ENCODE assay signal across 8 cellular contexts in the genomic region with DNA sequence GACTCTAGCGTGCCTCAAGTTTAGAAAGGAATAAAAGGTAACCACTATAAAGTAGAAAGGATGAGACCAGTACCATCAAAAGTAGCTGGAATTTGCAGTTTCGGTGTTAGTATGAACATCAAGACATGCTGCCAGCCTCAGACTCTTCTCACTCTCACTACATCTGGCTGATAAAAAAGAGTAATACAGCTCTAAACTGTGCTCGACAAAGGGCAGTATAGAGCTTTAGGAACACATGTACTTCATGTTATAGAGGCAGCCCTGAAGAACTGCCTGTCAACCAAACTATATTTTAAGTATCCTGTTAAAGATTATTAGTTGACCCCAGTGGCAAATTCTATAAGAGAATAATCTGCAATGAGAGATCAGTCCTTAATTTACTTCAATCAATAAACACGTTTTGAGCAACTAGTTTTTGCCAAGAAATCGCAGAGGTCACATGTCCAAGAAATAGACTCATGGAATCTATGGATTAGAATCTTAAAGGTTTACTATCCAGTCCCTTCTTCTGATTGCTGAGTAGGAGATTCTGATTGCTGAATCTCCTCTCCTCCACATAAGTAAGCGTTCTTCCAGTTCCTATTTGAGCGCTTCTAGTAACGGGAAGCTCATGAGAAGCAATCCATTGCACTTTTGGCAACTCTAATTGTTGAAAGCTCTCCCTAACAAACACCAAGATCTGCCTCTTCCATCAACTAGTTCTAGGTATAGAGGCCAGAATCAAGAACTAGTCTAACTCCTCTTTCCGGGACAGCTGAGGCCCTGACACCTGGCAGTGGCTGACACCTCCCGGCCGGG. TPM values are rescaled to one million over a fixed set of nuclear protein-coding genes. Genes with fewer than 3 reads are reported as not detected.
DNase-seq lines count a peak whose midpoint lies in the region; ATAC-seq, FAIRE-seq and TF ChIP-seq lines count a peak whose summit lies in the region.

No MANE protein-coding gene starts in this region.

- H2AFZ ChIP-seq in OCI-LY1 (ENCODE audit: low read length): no peak overlapping the region

- H3K9me2 ChIP-seq in OCI-LY1 (ENCODE audit: low read depth, low read length): no peaks in the 10 kb centered on the region

- FAIRE-seq in A549 (lab: Jason Lieb, UNC): no peak

- peaks cover 0 to 29% (median 0%) of the 10 kb centered on the region in 3 donors for H3K36me3 Mint-ChIP-seq in naive thymus-derived CD8-positive, alpha-beta T cell

- 18% methylated on average over 11 of the region's 11 CpGs for WGBS in A549 (ENCODE audit: missing lambda C conversion rate)

- no peaks in the 10 kb centered on the region for H4K20me1 ChIP-seq in OCI-LY1 (ENCODE audit: insufficient read depth, low read length)

- no peak for TF ChIP-seq CTCF in A549 (IDR thresholded peaks at IDR 0.05)
- TF ChIP-seq CTCF in OCI-LY1 (IDR thresholded peaks at IDR 0.05; ENCODE audit: low read length): no peak

- H3K9me3 ChIP-seq in A549 (no peaks in the 10 kb centered on the region), OCI-LY1 (ENCODE audit: low read length) (no peaks in the 10 kb centered on the region), duodenal mucosa (ENCODE audit: control insufficient read depth in 1 of 2, low read length in 2 of 2) (no peaks in the 10 kb centered on the region)

- H3K9ac ChIP-seq in OCI-LY1 (ENCODE audit: low read length): peak overlapping the region; percentile 79
- peak overlapping the region; percentile 70 to 91 for H3K9ac ChIP-seq in duodenal mucosa (ENCODE audit: low read depth in 1 of 2, low read length in 2 of 2)

- H3K4me3 Mint-ChIP-seq in naive thymus-derived CD8-positive, alpha-beta T cell: peak overlapping the region; percentile 89 to 95 (median 92)

- TF ChIP-seq RAD21 in A549 (conservative IDR thresholded peaks at IDR 0.05 in 1 of 2, IDR thresholded peaks at IDR 0.05 in 1 of 2): no peak

- no peak for TF ChIP-seq POLR2A in A549 (IDR thresholded peaks at IDR 0.05; ENCODE audit: low read length)

- TF ChIP-seq EP300 in A549 (IDR thresholded peaks at IDR 0.05): no peak

- no peak; a peak in 2 of 6 replicates for ATAC-seq in A549
- peak; percentile 10 for ATAC-seq in GM18870 (IDR thresholded peaks at IDR 0.05; ENCODE audit: unreplicated experiment)
- no peak for ATAC-seq in naive thymus-derived CD8-positive, alpha-beta T cell
- no peak for ATAC-seq in HG02970 (IDR thresholded peaks at IDR 0.05; ENCODE audit: low FRiP score, unreplicated experiment)

- H3K9me3 Mint-ChIP-seq in naive thymus-derived CD8-positive, alpha-beta T cell: no peaks in the 10 kb centered on the region

- H3F3A ChIP-seq in OCI-LY1 (ENCODE audit: insufficient read depth, low read length): no peaks in the 10 kb centered on the region

- POLR2A ChIA-PET in A549 (lab: Yijun Ruan, JAX): interaction anchor here (0.9 to 1.7 kb wide), 4 partner anchors 17 to 360 kb away, joined by 3 to 9 read pairs (median 4); a partner anchor contains a TSS
- POLR2A ChIA-PET in naive thymus-derived CD8-positive, alpha-beta T cell (lab: Charles Lee): interaction anchor here (0.5 to 3.6 kb wide), 12 partner anchors 12 to 560 kb away, joined by 3 to 32 read pairs (median 4); a partner anchor contains a TSS

- H3K27me3 Mint-ChIP-seq in naive thymus-derived CD8-positive, alpha-beta T cell: peaks cover 0 to 5% (median under 1%) of the 10 kb centered on the region in 5 donors

- H3K27ac Mint-ChIP-seq in naive thymus-derived CD8-positive, alpha-beta T cell: peak overlapping the region; percentile 90 to 98 (median 94)

- H3K4me1 Mint-ChIP-seq in naive thymus-derived CD8-positive, alpha-beta T cell: peaks cover 33 to 65% (median 58%) of the 10 kb centered on the region in 4 donors

- H3K4me2 ChIP-seq in A549 (peak overlapping the region; percentile 91), OCI-LY1 (ENCODE audit: low read length) (peak overlapping the region; percentile 86)

- H3K4me3 ChIP-seq in A549 (peak overlapping the region; percentile 73), OCI-LY1 (ENCODE audit: low read depth, low read length, poor library complexity, severe bottlenecking) (peak overlapping the region; percentile 79), duodenal mucosa (ENCODE audit: low read depth in 1 of 2, low read length in 2 of 2) (peak overlapping the region; percentile 84 to 86)

- DNase-seq in A549 (ENCODE audit: low read depth in 1 of 2, low spot score in 1 of 2): no peak
- DNase-seq in naive thymus-derived CD8-positive, alpha-beta T cell: peak in 1 of 10 donors; percentile 6
- no peak for DNase-seq in effector CD8-positive, alpha-beta T cell (lab: John Stamatoyannopoulos, UW)
- DNase-seq in stimulated activated CD4-positive, alpha-beta T cell treated with anti-CD3 and anti-CD28 coated beads, Interleukin-12 subunit alpha, Interleukin-12 subunit beta, amount 100 ng/mL, for 4 hours: no peak

- peaks cover 34% of the 10 kb centered on the region for H3K79me2 ChIP-seq in OCI-LY1 (ENCODE audit: insufficient read depth, low read length)

- CTCF ChIA-PET in A549 (lab: Yijun Ruan, JAX): interaction anchor here (0.9 to 11.8 kb wide), 4 partner anchors 15 to 205 kb away, joined by 3 to 98 read pairs (median 4); no protein-coding TSS in a partner anchor

- no peaks in the 10 kb centered on the region for H3K27me3 ChIP-seq in OCI-LY1 (ENCODE audit: insufficient read depth, low read length)
- H3K27me3 ChIP-seq in duodenal mucosa (ENCODE audit: control insufficient read depth in 1 of 2, insufficient read depth in 2 of 2, low read length in 2 of 2): no peaks in the 10 kb centered on the region

- peaks cover 33% of the 10 kb centered on the region for H3K4me1 ChIP-seq in A549
- H3K4me1 ChIP-seq in OCI-LY1 (ENCODE audit: insufficient read depth, low read length, severe bottlenecking): peaks cover 49% of the 10 kb centered on the region
- H3K4me1 ChIP-seq in duodenal mucosa (ENCODE audit: control insufficient read depth in 1 of 2, insufficient read depth in 2 of 2, low read length in 2 of 2): peaks cover 20 to 32% of the 10 kb centered on the region in 2 donors

- peaks cover 17% of the 10 kb centered on the region; the same call in 1 of the 2 replicates for H3K36me3 ChIP-seq in OCI-LY1 (ENCODE audit: insufficient read depth, low read length)
- H3K36me3 ChIP-seq in duodenal mucosa (ENCODE audit: control insufficient read depth in 1 of 2, insufficient read depth in 2 of 2, low read length in 2 of 2): peaks cover 3 to 4% of the 10 kb centered on the region in 2 donors

- peak overlapping the region; percentile 89 to 98 for H3K27ac ChIP-seq in A549
- peak overlapping the region; percentile 59 for H3K27ac ChIP-seq in OCI-LY1 (ENCODE audit: low read depth, low read length, poor library complexity, severe bottlenecking)
- H3K27ac ChIP-seq in duodenal mucosa (ENCODE audit: low read depth, low read length): peak overlapping the region; percentile 86

TF ChIP-seq in A549, 52 proteins besides CTCF, POLR2A, EP300 and RAD21 (continues in another document):
- TF ChIP-seq SREBF2 (IDR thresholded peaks at IDR 0.05) (no peak), BHLHE40 (IDR thresholded peaks at IDR 0.05; ENCODE audit: low read depth, low read length) (no peak), RNF2 (IDR thresholded peaks at IDR 0.05; ENCODE audit: borderline replicate concordance, low read depth) (no peak), ZSCAN20 (CRISPR knock-in tag; IDR thresholded peaks at IDR 0.05) (no peak), ZNF302 (CRISPR knock-in tag; IDR thresholded peaks at IDR 0.05) (no peak), HDAC2 (IDR thresholded peaks at IDR 0.05) (no peak), MYC (IDR thresholded peaks at IDR 0.05; ENCODE audit: borderline replicate concordance, low read length) (no peak), HEYL (CRISPR knock-in tag; IDR thresholded peaks at IDR 0.05) (no peak), NR3C1 (IDR thresholded peaks at IDR 0.05) (no peak), NFE2L2 (conservative IDR thresholded peaks at IDR 0.05; ENCODE audit: low read length) (no peak), EHF (CRISPR knock-in tag; IDR thresholded peaks at IDR 0.05) (no peak), ZC3H11A (IDR thresholded peaks at IDR 0.05) (no peak), NPAS2 (CRISPR knock-in tag; IDR thresholded peaks at IDR 0.05; ENCODE audit: borderline replicate concordance) (no peak)
- TF ChIP-seq, protein P1, sequence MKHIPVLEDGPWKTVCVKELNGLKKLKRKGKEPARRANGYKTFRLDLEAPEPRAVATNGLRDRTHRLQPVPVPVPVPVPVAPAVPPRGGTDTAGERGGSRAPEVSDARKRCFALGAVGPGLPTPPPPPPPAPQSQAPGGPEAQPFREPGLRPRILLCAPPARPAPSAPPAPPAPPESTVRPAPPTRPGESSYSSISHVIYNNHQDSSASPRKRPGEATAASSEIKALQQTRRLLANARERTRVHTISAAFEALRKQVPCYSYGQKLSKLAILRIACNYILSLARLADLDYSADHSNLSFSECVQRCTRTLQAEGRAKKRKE (CRISPR knock-in tag; IDR thresholded peaks at IDR 0.05; ENCODE audit: low read depth): no peak
- TF ChIP-seq, protein P2, sequence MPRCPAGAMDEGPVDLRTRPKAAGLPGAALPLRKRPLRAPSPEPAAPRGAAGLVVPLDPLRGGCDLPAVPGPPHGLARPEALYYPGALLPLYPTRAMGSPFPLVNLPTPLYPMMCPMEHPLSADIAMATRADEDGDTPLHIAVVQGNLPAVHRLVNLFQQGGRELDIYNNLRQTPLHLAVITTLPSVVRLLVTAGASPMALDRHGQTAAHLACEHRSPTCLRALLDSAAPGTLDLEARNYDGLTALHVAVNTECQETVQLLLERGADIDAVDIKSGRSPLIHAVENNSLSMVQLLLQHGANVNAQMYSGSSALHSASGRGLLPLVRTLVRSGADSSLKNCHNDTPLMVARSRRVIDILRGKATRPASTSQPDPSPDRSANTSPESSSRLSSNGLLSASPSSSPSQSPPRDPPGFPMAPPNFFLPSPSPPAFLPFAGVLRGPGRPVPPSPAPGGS (IDR thresholded peaks at IDR 0.05): no peak
- TF ChIP-seq, protein P3, sequence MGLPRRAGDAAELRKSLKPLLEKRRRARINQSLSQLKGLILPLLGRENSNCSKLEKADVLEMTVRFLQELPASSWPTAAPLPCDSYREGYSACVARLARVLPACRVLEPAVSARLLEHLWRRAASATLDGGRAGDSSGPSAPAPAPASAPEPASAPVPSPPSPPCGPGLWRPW (IDR thresholded peaks at IDR 0.05): no peak

RNA-seq across cellular contexts. Expression of a gene that starts 0.9 kb away (rescaled TPM):
- 4.5 and 8.0 TPM in 2 replicates for polyA plus RNA-seq in A549 (2011; rRNA removed)
- polyA plus RNA-seq in A549 (2012; cell fraction: cytosol; rRNA removed): 2.5 and 2.7 TPM in 2 replicates
- 0.84 and 1.5 TPM in 2 replicates for polyA plus RNA-seq in A549 (2012; cell fraction: nucleus; rRNA removed)
- 14.0 to 14.9 TPM (median 14.6 TPM) in 3 replicates for polyA plus RNA-seq in A549 (2017; fragmentation: RNase III; extraction: RNeasy Plus Mini Kit Qiagen cat#74134 plus additional on column Dnase treatment)
- 1.9 and 2.6 TPM in 2 replicates for polyA minus RNA-seq in A549 (2011; rRNA and poly(A)+ RNA removed)
- 10 to 100 TPM; 22.2 to 25.9 TPM for total RNA-seq in naive thymus-derived CD8-positive, alpha-beta T cell
- polyA plus RNA-seq in naive thymus-derived CD8-positive, alpha-beta T cell: 10 to 100 TPM; 34.8 to 39.2 (median 35.1) TPM
